8 cellular contexts compared by ENCODE assay signal in the genomic region with DNA sequence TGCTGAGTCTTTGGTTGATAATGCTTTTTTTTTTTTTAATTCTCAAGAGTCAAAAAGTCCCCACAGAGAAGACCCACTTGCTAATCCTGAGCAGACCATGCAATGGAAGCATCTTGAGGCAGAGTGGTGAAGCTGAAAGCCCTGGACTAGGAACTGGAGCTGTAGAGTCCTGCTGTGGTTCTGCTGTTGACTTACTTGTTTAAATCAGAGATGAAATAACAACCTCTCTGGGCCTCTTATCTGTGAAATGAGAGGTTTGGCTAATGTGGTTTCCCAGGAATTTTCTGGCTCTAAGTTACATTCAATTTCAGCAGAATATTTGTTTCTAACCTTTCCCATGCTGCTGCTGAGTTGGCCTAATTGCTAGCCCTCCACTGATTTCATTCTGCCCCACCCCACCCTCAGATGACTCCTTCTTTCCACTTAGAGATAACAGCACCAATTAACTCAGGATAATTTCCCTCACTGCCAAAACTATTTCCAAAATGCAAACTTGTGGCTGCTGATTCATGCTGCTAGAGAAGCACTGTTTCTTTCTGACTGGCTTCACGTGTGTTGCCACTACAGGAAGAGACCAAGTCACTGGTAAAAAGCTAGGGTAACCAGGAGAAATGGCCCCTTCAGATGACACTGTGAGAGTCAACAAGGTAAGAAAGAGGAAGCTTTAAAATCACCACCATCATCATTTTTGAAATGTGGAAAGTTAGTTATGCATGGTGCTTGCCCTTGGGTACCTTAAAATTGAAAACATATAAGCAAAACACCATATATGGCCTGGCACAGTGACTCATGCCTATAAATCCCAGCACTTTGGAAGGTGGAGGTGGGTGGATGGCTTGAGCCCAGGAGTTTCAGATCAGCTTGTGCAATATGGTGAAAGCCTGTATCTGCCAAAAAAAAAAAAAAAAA.
DNase-seq lines count a peak whose midpoint lies in the region; ATAC-seq, FAIRE-seq and TF ChIP-seq lines count a peak whose summit lies in the region.

No MANE protein-coding gene starts in this region.

- TF ChIP-seq POLR2A in HepG2 (IDR thresholded peaks at IDR 0.05; ENCODE audit: insufficient read depth in 1 of 2, low read depth in 2 of 2, low read length in 2 of 2) (no peak), right lobe of liver (IDR thresholded peaks at IDR 0.05) (no peak)

- 0% methylated on average over 1 of the region's 1 CpG for WGBS in HepG2 (ENCODE audit: low lambda C conversion rate)
- WGBS in right lobe of liver (ENCODE audit: insufficient coverage, low coverage, low lambda C conversion rate, missing lambda C conversion rate) = 33% methylated on average over 1 of the region's 1 CpG

- H3K27ac Mint-ChIP-seq in astrocyte (ENCODE audit: unreplicated experiment) = peak overlapping the region; percentile 99

- H3K4me1 ChIP-seq in HepG2 (ENCODE audit: insufficient read depth, low read length) = no peaks in the 10 kb centered on the region
- no peaks in the 10 kb centered on the region for H3K4me1 ChIP-seq in right lobe of liver
- H3K4me1 ChIP-seq in astrocyte (ENCODE audit: insufficient read depth, low read length) = peaks cover 12% of the 10 kb centered on the region

- BruUV-seq in HepG2 (replicated peaks; lab: Mats Ljungman, UMichigan) = no TSS peak

- DNase-seq in HepG2 (ENCODE audit: low spot score) (no peak), right lobe of liver (no peak), astrocyte (ENCODE audit: low read depth) (peak; percentile 99), frontal cortex (ENCODE audit: low spot score in 2 of 2) (no peak), RKO (ENCODE audit: low spot score) (no peak)
- DNase-seq in stimulated activated CD4-positive, alpha-beta T cell treated with anti-CD3 and anti-CD28 coated beads, Interleukin-2, amount 100 ng/mL, for 48 hours = peak; percentile 13 to 22

- no peak overlapping the region for H3K9ac ChIP-seq in HepG2 (ENCODE audit: insufficient read depth, low read depth, low read length)
- H3K9ac ChIP-seq in astrocyte (ENCODE audit: low read length) = peak overlapping the region; percentile 20

- H3K9me3 ChIP-seq in HepG2 (ENCODE audit: low read length) (no peaks in the 10 kb centered on the region), right lobe of liver (no peaks in the 10 kb centered on the region), astrocyte (ENCODE audit: insufficient read depth, low read depth, low read length) (no peaks in the 10 kb centered on the region)

- H3K9me3 Mint-ChIP-seq in astrocyte (ENCODE audit: unreplicated experiment) = no peaks in the 10 kb centered on the region

- CTCF ChIA-PET in HepG2 (lab: Yijun Ruan, JAX; ENCODE audit: low intra/inter-chr PET ratio, low total read pairs) = no interaction called here

- no peak for TF ChIP-seq EP300 in HepG2 (IDR thresholded peaks at IDR 0.05; ENCODE audit: low read depth in 2 of 2, low read length in 2 of 2)
- no peak for TF ChIP-seq EP300 in HepG2 (CRISPR knock-in tag; IDR thresholded peaks at IDR 0.05; ENCODE audit: borderline replicate concordance)

- H3K4me3 ChIP-seq in HepG2 (replicated peaks in 1 of 3; ENCODE audit: insufficient read depth in 1 of 3, low read depth in 2 of 3, low read length in 3 of 3) = no peak overlapping the region
- H3K4me3 ChIP-seq in right lobe of liver = no peak overlapping the region
- no peak overlapping the region for H3K4me3 ChIP-seq in astrocyte (ENCODE audit: insufficient read depth, low read depth, low read length)

- H3K4me2 ChIP-seq in HepG2 (ENCODE audit: low read depth, low read length) (no peak overlapping the region), astrocyte (ENCODE audit: low read length) (peak overlapping the region; percentile 68)

- peaks cover 35% of the 10 kb centered on the region for H3K4me1 Mint-ChIP-seq in astrocyte (ENCODE audit: low read depth, unreplicated experiment)

- H3K27ac ChIP-seq in HepG2 (ENCODE audit: extremely low read length, insufficient read depth, low read length) (no peak overlapping the region), right lobe of liver (no peak overlapping the region), astrocyte (ENCODE audit: low read depth, low read length) (peak overlapping the region; percentile 87)

- H4K20me1 ChIP-seq in HepG2 (ENCODE audit: insufficient read depth, low read length) (no peaks in the 10 kb centered on the region), astrocyte (ENCODE audit: insufficient read depth, low read length) (no peaks in the 10 kb centered on the region)

- in situ Hi-C loops in HepG2 (cut with HindIII; ENCODE audit: extremely low pct_ligation_motif_present, low pct_unique_long_range_greater_than_20kb) = no loop called here

- peak overlapping the region; percentile 9 for H3K4me3 Mint-ChIP-seq in astrocyte (ENCODE audit: unreplicated experiment)

- ATAC-seq in HepG2 (no peak), right lobe of liver (no peak), HG03135 (IDR thresholded peaks at IDR 0.05; ENCODE audit: unreplicated experiment) (peak; percentile 70), SK-N-SH treated with all-trans-retinoic acid at 6 μM for 48 hours (no peak)

- FAIRE-seq in HepG2 (lab: Jason Lieb, UNC) = no peak
- FAIRE-seq in astrocyte (lab: Jason Lieb, UNC) = peak; percentile 88
- FAIRE-seq in frontal cortex (lab: Jason Lieb, UNC) = no peak

- no peak for TF ChIP-seq RAD21 in HepG2 (CRISPR knock-in tag; IDR thresholded peaks at IDR 0.05)

- H2AFZ ChIP-seq in HepG2 (ENCODE audit: low read length) (no peak overlapping the region), astrocyte (ENCODE audit: low read depth, low read length) (no peak overlapping the region)

- intact Hi-C loops in HepG2 (cut with micrococcal nuclease; ENCODE audit: unreplicated experiment) = no loop called here
- intact Hi-C loops in right lobe of liver (cut with DNase I) = no loop called here

- H3K36me3 ChIP-seq in HepG2 (replicated peaks in 1 of 2; ENCODE audit: control insufficient read depth in 1 of 2, insufficient read depth in 2 of 2, low read length in 2 of 2) (no peaks in the 10 kb centered on the region), right lobe of liver (no peaks in the 10 kb centered on the region), astrocyte (ENCODE audit: insufficient read depth, low read length) (no peaks in the 10 kb centered on the region)

- TF ChIP-seq CTCF in HepG2 (CRISPR knock-in tag; IDR thresholded peaks at IDR 0.05) (no peak), right lobe of liver (IDR thresholded peaks at IDR 0.05) (no peak), astrocyte (IDR thresholded peaks at IDR 0.05; ENCODE audit: insufficient read depth, low read depth, low read length) (no peak)

- H3K27me3 ChIP-seq in HepG2 (ENCODE audit: control insufficient read depth in 1 of 2, insufficient read depth in 2 of 2, low read length in 2 of 2) (no peaks in the 10 kb centered on the region), right lobe of liver (no peaks in the 10 kb centered on the region), astrocyte (ENCODE audit: insufficient read depth, low read length) (no peaks in the 10 kb centered on the region)

- H3K79me2 ChIP-seq in HepG2 (ENCODE audit: insufficient read depth, low read length) (no peaks in the 10 kb centered on the region), astrocyte (ENCODE audit: insufficient read depth, low read length) (no peaks in the 10 kb centered on the region)

- no peaks in the 10 kb centered on the region for H3K36me3 Mint-ChIP-seq in astrocyte (ENCODE audit: low read depth, unreplicated experiment)

- POLR2A ChIA-PET in HepG2 (lab: Yijun Ruan, JAX) = no interaction called here

- H3K27me3 Mint-ChIP-seq in astrocyte (ENCODE audit: low read depth, unreplicated experiment) = no peaks in the 10 kb centered on the region

TF ChIP-seq in HepG2, 621 proteins besides CTCF, POLR2A, EP300 and RAD21 (continues in another document):
- peak in 1 of 2 experiments; percentile 61; a peak in 2 of 4 replicates for TF ChIP-seq MAFK (conservative IDR thresholded peaks at IDR 0.05 in 1 of 2, IDR thresholded peaks at IDR 0.05 in 1 of 2; ENCODE audit: low read length in 2 of 2)

TF ChIP-seq in SK-N-SH treated with all-trans-retinoic acid at 6 μM for 48 hours, 23 proteins besides CTCF, POLR2A, EP300 and RAD21 (continues in another document):
- TF ChIP-seq RARB (CRISPR knock-in tag; IDR thresholded peaks at IDR 0.05) (no peak), ESRRG (CRISPR knock-in tag; IDR thresholded peaks at IDR 0.05) (no peak), ZNF565 (CRISPR knock-in tag; conservative IDR thresholded peaks at IDR 0.05; ENCODE audit: low read depth) (no peak), TOX (CRISPR knock-in tag; IDR thresholded peaks at IDR 0.05; ENCODE audit: borderline replicate concordance) (no peak), TCF4 (CRISPR knock-in tag; IDR thresholded peaks at IDR 0.05; ENCODE audit: borderline replicate concordance) (no peak), ISL1 (CRISPR knock-in tag; IDR thresholded peaks at IDR 0.05) (no peak), ZNF8 (CRISPR knock-in tag; IDR thresholded peaks at IDR 0.05) (no peak), ZFP30 (CRISPR knock-in tag; IDR thresholded peaks at IDR 0.05) (no peak), ZFP3 (CRISPR knock-in tag; IDR thresholded peaks at IDR 0.05) (no peak), ARNTL (CRISPR knock-in tag; IDR thresholded peaks at IDR 0.05; ENCODE audit: borderline replicate concordance, low read depth) (no peak), BACH2 (CRISPR knock-in tag; IDR thresholded peaks at IDR 0.05; ENCODE audit: borderline replicate concordance) (no peak)
- TF ChIP-seq, protein P1, sequence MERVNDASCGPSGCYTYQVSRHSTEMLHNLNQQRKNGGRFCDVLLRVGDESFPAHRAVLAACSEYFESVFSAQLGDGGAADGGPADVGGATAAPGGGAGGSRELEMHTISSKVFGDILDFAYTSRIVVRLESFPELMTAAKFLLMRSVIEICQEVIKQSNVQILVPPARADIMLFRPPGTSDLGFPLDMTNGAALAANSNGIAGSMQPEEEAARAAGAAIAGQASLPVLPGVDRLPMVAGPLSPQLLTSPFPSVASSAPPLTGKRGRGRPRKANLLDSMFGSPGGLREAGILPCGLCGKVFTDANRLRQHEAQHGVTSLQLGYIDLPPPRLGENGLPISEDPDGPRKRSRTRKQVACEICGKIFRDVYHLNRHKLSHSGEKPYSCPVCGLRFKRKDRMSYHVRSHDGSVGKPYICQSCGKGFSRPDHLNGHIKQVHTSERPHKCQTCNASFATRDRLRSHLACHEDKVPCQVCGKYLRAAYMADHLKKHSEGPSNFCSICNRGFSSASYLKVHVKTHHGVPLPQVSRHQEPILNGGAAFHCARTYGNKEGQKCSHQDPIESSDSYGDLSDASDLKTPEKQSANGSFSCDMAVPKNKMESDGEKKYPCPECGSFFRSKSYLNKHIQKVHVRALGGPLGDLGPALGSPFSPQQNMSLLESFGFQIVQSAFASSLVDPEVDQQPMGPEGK (CRISPR knock-in tag; IDR thresholded peaks at IDR 0.05; ENCODE audit: borderline replicate concordance) = no peak

Comparison
In these comparisons a context has a peak if more than half of its experiments do, and no peak if none do; other contexts are left out.
1. DNase-seq: peak in astrocyte (single experiment) and stimulated activated CD4-positive, alpha-beta T cell treated with anti-CD3 and anti-CD28 coated beads, Interleukin-2, amount 100 ng/mL, for 48 hours (2 of 2); none in HepG2 (single experiment), right lobe of liver (0 of 3), frontal cortex (0 of 2) and RKO (single experiment).